Comparison of ENCODE assay signal across 8 cellular contexts in genomic region chr3:43621974-43622739, GRCh38. TPM values are rescaled to one million over a fixed set of nuclear protein-coding genes. Genes with fewer than 3 reads are reported as not detected.
DNase-seq lines count a peak whose midpoint lies in the region; ATAC-seq and TF ChIP-seq lines count a peak whose summit lies in the region.

ANO10 (minus strand) TSS chr3:43622011; CDS start chr3:43605852, 16,159 bp downstream.

- no peaks in the 10 kb centered on the region for H3K36me3 ChIP-seq in PC-3 (ENCODE audit: low read depth, low read length)
- H3K36me3 ChIP-seq in mucosa of descending colon (ENCODE audit: low read depth) = no peaks in the 10 kb centered on the region

- no peak for TF ChIP-seq CTCF in PC-3 (conservative IDR thresholded peaks at IDR 0.05; ENCODE audit: low read depth, low read length)
- no peak for TF ChIP-seq CTCF in epithelial cell of proximal tubule (conservative IDR thresholded peaks at IDR 0.05; ENCODE audit: low read depth, low read length)
- TF ChIP-seq CTCF in mucosa of descending colon (IDR thresholded peaks at IDR 0.05) = no peak

- H3K27ac Mint-ChIP-seq in activated T-cell treated with anti-CD3 and anti-CD28 coated beads, Interleukin-2, amount 50 U/mL, for 24 hours = peak within 1 kb of the TSS; percentile 77

- H3F3A ChIP-seq in PC-3 (ENCODE audit: low read length, unreplicated experiment) = no peaks in the 10 kb centered on the region

- no peak; the same call in 1 of the 2 replicates for TF ChIP-seq EP300 in Ishikawa (IDR thresholded peaks at IDR 0.05; ENCODE audit: borderline replicate concordance)

- H3K4me1 Mint-ChIP-seq in activated T-cell treated with anti-CD3 and anti-CD28 coated beads, Interleukin-2, amount 50 U/mL, for 24 hours (ENCODE audit: low read depth) = peaks cover 24% of the 10 kb centered on the region

- peaks cover 14% of the 10 kb centered on the region for H3K4me1 ChIP-seq in PC-3 (ENCODE audit: insufficient read depth, low read length)
- peaks cover 6% of the 10 kb centered on the region for H3K4me1 ChIP-seq in mucosa of descending colon (ENCODE audit: low read depth)

- no peaks in the 10 kb centered on the region for H3K9me2 ChIP-seq in PC-3 (replicated peaks; ENCODE audit: low read length)

- H3K79me2 ChIP-seq in PC-3 (ENCODE audit: low read length) = peaks cover 32% of the 10 kb centered on the region

- POLR2A ChIA-PET in PC-3 (lab: Charles Lee; ENCODE audit: unreplicated experiment) = interaction anchor here (0.5 to 0.7 kb wide), 8 partner anchors 11 to 1265 kb away, joined by 3 to 7 read pairs (median 4); no protein-coding TSS in a partner anchor

- CTCF ChIA-PET in PC-3 (lab: Charles Lee) = interaction anchor here (0.5 to 1.6 kb wide), 3 partner anchors 10 to 460 kb away, joined by 3 to 5 read pairs (median 3); no protein-coding TSS in a partner anchor

- intact Hi-C loops in PC-3 (cut with micrococcal nuclease) (loop anchor here (1.0 to 5.0 kb wide), 4 partner anchors 10 to 335 kb away; partner anchors contain the start of genes ABHD5 and SNRK), mucosa of descending colon (cut with DNase I, micrococcal nuclease) (no loop called here)

- TSS peak; percentile 100 for BruUV-seq in PC-3 (replicated peaks; lab: Mats Ljungman, UMichigan)

- H2AFZ ChIP-seq in PC-3 (ENCODE audit: low read length) = peak within 1 kb of the TSS; percentile 97

- H3K27ac ChIP-seq in PC-3 (ENCODE audit: low read length) = peak within 1 kb of the TSS; percentile 54

- peak within 1 kb of the TSS; percentile 98 for H3K4me3 ChIP-seq in PC-3 (ENCODE audit: low read length)
- H3K4me3 ChIP-seq in epithelial cell of proximal tubule (ENCODE audit: low read depth, low read length) = peak within 1 kb of the TSS; percentile 71
- peak within 1 kb of the TSS; percentile 86 for H3K4me3 ChIP-seq in mucosa of descending colon

- H3K9me3 Mint-ChIP-seq in activated T-cell treated with anti-CD3 and anti-CD28 coated beads, Interleukin-2, amount 50 U/mL, for 24 hours = no peaks in the 10 kb centered on the region

- H3K9me3 ChIP-seq in PC-3 (ENCODE audit: low read length) (no peaks in the 10 kb centered on the region), mucosa of descending colon (no peaks in the 10 kb centered on the region)

- H4K20me1 ChIP-seq in PC-3 (ENCODE audit: low read length) = no peaks in the 10 kb centered on the region

- H3K9ac ChIP-seq in PC-3 (ENCODE audit: low read length) = peak within 1 kb of the TSS; percentile 81

- H3K4me3 Mint-ChIP-seq in activated T-cell treated with anti-CD3 and anti-CD28 coated beads, Interleukin-2, amount 50 U/mL, for 24 hours = peak within 1 kb of the TSS; percentile 88

- ATAC-seq in GM21619 (IDR thresholded peaks at IDR 0.05; ENCODE audit: unreplicated experiment) = peak; percentile 95
- peak; percentile 95 for ATAC-seq in PC-3
- ATAC-seq in mucosa of descending colon = peak; percentile 97

- peak; percentile 92 for DNase-seq in DMS153 (lab: John Stamatoyannopoulos, UW)
- peak; percentile 99 for DNase-seq in PC-3
- DNase-seq in activated T-cell treated with anti-CD3 and anti-CD28 coated beads, Interleukin-2, amount 50 U/mL, for 24 hours = peak; percentile 99
- DNase-seq in epithelial cell of proximal tubule (ENCODE audit: low read depth) = peak; percentile 90
- peak; percentile 99 for DNase-seq in mucosa of descending colon
- peak; percentile 91 to 94 for DNase-seq in stimulated activated CD8-positive, alpha-beta memory T cell treated with anti-CD3 and anti-CD28 coated beads, Interleukin-4, amount 100 ng/mL, for 1 hour (ENCODE audit: low read depth in 2 of 2, low spot score in 1 of 2)

- TF ChIP-seq RAD21 in Ishikawa (IDR thresholded peaks at IDR 0.05; ENCODE audit: low read depth) = no peak

- H3K27me3 ChIP-seq in PC-3 (ENCODE audit: low read length) = no peaks in the 10 kb centered on the region

- no peaks in the 10 kb centered on the region for H3K27me3 Mint-ChIP-seq in activated T-cell treated with anti-CD3 and anti-CD28 coated beads, Interleukin-2, amount 50 U/mL, for 24 hours

- H3K4me2 ChIP-seq in PC-3 (ENCODE audit: low read length) = peak within 1 kb of the TSS; percentile 96

- H3K36me3 Mint-ChIP-seq in activated T-cell treated with anti-CD3 and anti-CD28 coated beads, Interleukin-2, amount 50 U/mL, for 24 hours (ENCODE audit: low read depth) = no peaks in the 10 kb centered on the region

TF ChIP-seq in Ishikawa, 13 proteins besides CTCF, POLR2A, EP300 and RAD21:
- TF ChIP-seq TAF1 (IDR thresholded peaks at IDR 0.05; ENCODE audit: low read depth) (no peak; the same call in 1 of the 2 replicates), TEAD4 (IDR thresholded peaks at IDR 0.05) (no peak), NFIC (IDR thresholded peaks at IDR 0.05) (no peak), CEBPB (IDR thresholded peaks at IDR 0.05) (no peak), REST (IDR thresholded peaks at IDR 0.05; ENCODE audit: low read depth) (no peak), FOXM1 (IDR thresholded peaks at IDR 0.05; ENCODE audit: borderline replicate concordance, low read depth) (no peak), EGR1 (IDR thresholded peaks at IDR 0.05) (no peak), MAX (IDR thresholded peaks at IDR 0.05) (peak; percentile 60; the same call in 1 of the 2 replicates), USF1 (IDR thresholded peaks at IDR 0.05) (peak; percentile 33; the same call in 1 of the 2 replicates)
TF ChIP-seq in Ishikawa: peak in this region for 2.

RNA-seq across cellular contexts. Expression of gene ANO10, which starts in this region (rescaled TPM):
- 23.7 and 28.3 TPM in 2 replicates for total RNA-seq in PC-3 (2014; rRNA removed)
- 21.1 and 30.7 TPM in 2 replicates for total RNA-seq in epithelial cell of proximal tubule
- total RNA-seq in mucosa of descending colon = 10 to 100 TPM; 46.6 to 100.0 (median 64.1) TPM

Comparison
In these comparisons a context has a peak if more than half of its experiments do, and no peak if none do; other contexts are left out.
1. Peak in every context shown above with its lines: DNase-seq, ATAC-seq, H3K4me3 ChIP-seq and H3K27ac ChIP-seq.